17 cellular contexts compared by ENCODE assay signal in the genomic region with DNA sequence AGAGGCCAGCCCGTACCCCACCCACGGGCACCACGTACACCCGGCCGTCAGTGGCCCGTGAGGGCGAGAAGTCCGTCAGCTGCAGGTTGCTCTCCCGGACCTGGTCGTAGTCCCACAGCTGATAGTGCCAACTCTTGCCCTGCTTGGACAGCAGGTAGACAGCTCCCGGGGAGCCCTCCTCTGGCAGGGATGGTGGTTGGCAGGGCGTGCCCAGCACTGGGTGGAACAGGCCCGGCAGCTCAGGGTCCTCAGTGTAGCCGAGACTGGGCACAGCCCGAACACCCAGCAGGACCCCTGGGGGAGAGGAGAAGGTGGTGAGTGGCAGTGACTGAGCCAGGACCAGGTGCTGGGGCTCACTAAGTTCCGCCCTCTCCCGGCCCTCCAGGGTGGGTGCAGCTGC.
"Had no signal": no experiment of that assay in that cellular context is flagged by ENCODE, and none has a peak within 500 bp of the region (broad histone marks: within the 10 kb centered on the region; RNA-seq: fewer than 3 reads in every experiment).

No MANE protein-coding gene starts in this region.

- H3K27me3 ChIP-seq: dorsolateral prefrontal cortex, esophagus muscularis mucosa, heart left ventricle, left lung, transverse colon had no signal

- H3K4me3 ChIP-seq: dorsolateral prefrontal cortex, esophagus muscularis mucosa, heart left ventricle, left lung, smooth muscle cell, transverse colon had no signal

- H3K4me3 Mint-ChIP-seq: activated naive CD4-positive, alpha-beta T cell treated with anti-CD3 and anti-CD28 coated beads, Interleukin-2, amount 50 U/mL, for 24 hours; activated T-helper 17 cell treated with anti-CD3 and anti-CD28 coated beads, Interleukin-2, amount 50 U/mL, for 72 hours; stimulated activated naive B cell treated with anti-CD40 and anti-IgM and Interleukin-4, amounts not matched to agents 10 μg/mL and 1 μg/mL and 100 μg/mL, for 72 hours had no signal

- H3K4me1 ChIP-seq: transverse colon had no signal

- H3K9me3 ChIP-seq: esophagus muscularis mucosa, heart left ventricle, left lung, transverse colon had no signal

- H3K9me3 Mint-ChIP-seq: activated naive CD4-positive, alpha-beta T cell treated with anti-CD3 and anti-CD28 coated beads, Interleukin-2, amount 50 U/mL, for 24 hours; activated T-helper 17 cell treated with anti-CD3 and anti-CD28 coated beads, Interleukin-2, amount 50 U/mL, for 72 hours; neural crest cell; stimulated activated naive B cell treated with anti-CD40 and anti-IgM and Interleukin-4, amounts not matched to agents 10 μg/mL and 1 μg/mL and 100 μg/mL, for 72 hours had no signal

- H3K4me1 Mint-ChIP-seq: activated naive CD4-positive, alpha-beta T cell treated with anti-CD3 and anti-CD28 coated beads, Interleukin-2, amount 50 U/mL, for 24 hours; activated T-helper 17 cell treated with anti-CD3 and anti-CD28 coated beads, Interleukin-2, amount 50 U/mL, for 72 hours had no signal

- H3K27ac Mint-ChIP-seq: activated naive CD4-positive, alpha-beta T cell treated with anti-CD3 and anti-CD28 coated beads, Interleukin-2, amount 50 U/mL, for 24 hours; activated T-helper 17 cell treated with anti-CD3 and anti-CD28 coated beads, Interleukin-2, amount 50 U/mL, for 72 hours had no signal

- H3K4me2 ChIP-seq: smooth muscle cell had no signal

- FAIRE-seq: endometrium, islet of Langerhans had no signal

- H3K27me3 Mint-ChIP-seq: activated naive CD4-positive, alpha-beta T cell treated with anti-CD3 and anti-CD28 coated beads, Interleukin-2, amount 50 U/mL, for 24 hours; activated T-helper 17 cell treated with anti-CD3 and anti-CD28 coated beads, Interleukin-2, amount 50 U/mL, for 72 hours; stimulated activated naive B cell treated with anti-CD40 and anti-IgM and Interleukin-4, amounts not matched to agents 10 μg/mL and 1 μg/mL and 100 μg/mL, for 72 hours had no signal

- ATAC-seq: activated T-helper 17 cell treated with anti-CD3 and anti-CD28 coated beads, Interleukin-2, amount 50 U/mL, for 72 hours; left lung had no signal

- H3K27ac ChIP-seq: left lung, transverse colon, WERI-Rb-1 had no signal

- DNase-seq: activated CD4-positive, alpha-beta T cell treated with anti-CD3 and anti-CD28 coated beads for 48 hours; amygdala; foreskin fibroblast; heart left ventricle; left lung; stimulated activated naive B cell treated with anti-CD40 and anti-IgM and Interleukin-4, amounts not matched to agents 10 μg/mL and 1 μg/mL and 100 μg/mL, for 72 hours; T-helper 1 cell; transverse colon had no signal
